ENCODE assay signal across 8 cellular contexts in the genomic region with DNA sequence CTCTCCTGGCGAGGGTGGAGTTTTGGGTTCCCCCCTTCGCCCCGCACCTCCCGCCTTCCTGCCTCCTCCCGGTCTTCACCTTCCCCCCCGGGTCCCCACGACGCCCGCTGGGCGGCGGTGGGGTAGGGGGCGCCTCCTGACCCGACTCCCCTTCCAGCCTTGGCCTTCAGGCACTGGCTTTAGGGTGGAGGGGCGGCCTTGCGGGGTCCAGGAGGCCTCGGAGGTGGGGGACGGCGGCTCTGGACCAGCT. TPM values are rescaled to one million over a fixed set of nuclear protein-coding genes. Genes with fewer than 3 reads are reported as not detected.
DNase-seq lines count a peak whose midpoint lies in the region; ATAC-seq and TF ChIP-seq lines count a peak whose summit lies in the region.

No MANE protein-coding gene starts in this region.

- H3K9me3 ChIP-seq in HAP-1 (no peaks in the 10 kb centered on the region), thymus (ENCODE audit: control insufficient read depth) (no peaks in the 10 kb centered on the region)

- H3K4me1 ChIP-seq in HAP-1, result peaks cover 22% of the 10 kb centered on the region
- peaks cover 30% of the 10 kb centered on the region for H3K4me1 ChIP-seq in thymus (ENCODE audit: control insufficient read depth, insufficient read depth, low read length)

- ATAC-seq in HG02870 (IDR thresholded peaks at IDR 0.05; ENCODE audit: unreplicated experiment) (no peak), GM18861 (IDR thresholded peaks at IDR 0.05; ENCODE audit: unreplicated experiment) (no peak)

- H3K36me3 ChIP-seq in HAP-1 (replicated peaks) (peaks cover 4% of the 10 kb centered on the region), thymus (ENCODE audit: control insufficient read depth, insufficient read depth) (no peaks in the 10 kb centered on the region)

- H3K4me3 ChIP-seq in HAP-1 (peak overlapping the region; percentile 56), astrocyte of the spinal cord (ENCODE audit: low read depth, low read length) (peak overlapping the region; percentile 80), thymus (ENCODE audit: low read length) (peak overlapping the region; percentile 38)

- WGBS in thymus, result 3% methylated on average over 18 of the region's 18 CpGs

- TF ChIP-seq CTCF in astrocyte of the spinal cord (IDR thresholded peaks at IDR 0.05; ENCODE audit: low read depth, low read length), result peak; percentile 3
- no peak for TF ChIP-seq CTCF in GM13977 (IDR thresholded peaks at IDR 0.05; ENCODE audit: extremely low read depth, insufficient read depth, missing control alignments)

- in situ Hi-C loops in HAP-1 (cut with MboI; ENCODE audit: low sequenced_read_pairs) (no loop called here), astrocyte of the spinal cord (cut with HindIII; ENCODE audit: low sequenced_read_pairs) (no loop called here), GM13977 (cut with MboI; ENCODE audit: low pct_unique_long_range_greater_than_20kb, low sequenced_read_pairs, unreplicated experiment) (no loop called here)

- DNase-seq in HAP-1 (ENCODE audit: low spot score in 2 of 2) (no peak), astrocyte of the spinal cord (ENCODE audit: low read depth, low spot score) (no peak), GM13977 (ENCODE audit: low spot score) (no peak), NCI-H2171 treated with DMSO at 0.1 percent for 48 hours (lab: John Stamatoyannopoulos, UW) (no peak)

- H3K27me3 ChIP-seq in HAP-1 (ENCODE audit: low read depth), result no peaks in the 10 kb centered on the region
- peaks cover 11% of the 10 kb centered on the region for H3K27me3 ChIP-seq in layer of hippocampus (ENCODE audit: control insufficient read depth, insufficient read depth, low read length)
- H3K27me3 ChIP-seq in thymus (ENCODE audit: control insufficient read depth, insufficient read depth), result peaks cover 32% of the 10 kb centered on the region

- H3K27ac ChIP-seq in layer of hippocampus (ENCODE audit: low read depth, low read length) (peak overlapping the region; percentile 81), thymus (ENCODE audit: low read depth) (peak overlapping the region; percentile 36)

RNA-seq across cellular contexts. Expression of a gene that starts 2.4 kb away (rescaled TPM):
- 30.2 TPM for polyA plus RNA-seq in thymus

RNA-seq across cellular contexts. Expression of a gene that starts 18.6 kb away (rescaled TPM):
- 122 TPM for polyA plus RNA-seq in thymus

RNA-seq across cellular contexts. Expression of a gene that starts 42.3 kb away (rescaled TPM):
- 113 TPM for polyA plus RNA-seq in thymus
